1 cellular context compared by ENCODE assay signal in the genomic region with DNA sequence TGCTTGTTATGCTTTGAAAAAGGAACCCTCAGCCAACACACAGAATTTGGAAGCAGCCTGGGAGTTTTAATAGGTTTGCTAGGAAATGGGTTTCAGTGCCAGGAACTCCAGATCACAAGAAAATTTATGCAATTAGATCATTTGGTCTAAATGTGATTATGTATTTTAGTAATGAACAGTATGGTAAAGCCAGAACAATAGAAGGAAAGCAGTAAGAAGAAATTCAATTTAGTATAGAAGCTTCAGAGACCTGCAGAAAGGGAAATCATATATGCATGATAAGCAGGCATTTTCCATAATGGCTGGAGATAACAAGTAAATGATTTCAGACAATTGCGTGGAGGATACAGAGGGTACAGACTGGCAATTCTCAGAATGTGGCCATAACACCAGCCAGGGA.
TF ChIP-seq lines count a peak whose summit lies in the region.

No MANE protein-coding gene starts in this region.

TF ChIP-seq in SK-N-SH treated with all-trans-retinoic acid at 6 μM for 48 hours, 23 proteins besides CTCF, POLR2A, EP300 and RAD21 (continued from another document):
- TF ChIP-seq, protein P1, sequence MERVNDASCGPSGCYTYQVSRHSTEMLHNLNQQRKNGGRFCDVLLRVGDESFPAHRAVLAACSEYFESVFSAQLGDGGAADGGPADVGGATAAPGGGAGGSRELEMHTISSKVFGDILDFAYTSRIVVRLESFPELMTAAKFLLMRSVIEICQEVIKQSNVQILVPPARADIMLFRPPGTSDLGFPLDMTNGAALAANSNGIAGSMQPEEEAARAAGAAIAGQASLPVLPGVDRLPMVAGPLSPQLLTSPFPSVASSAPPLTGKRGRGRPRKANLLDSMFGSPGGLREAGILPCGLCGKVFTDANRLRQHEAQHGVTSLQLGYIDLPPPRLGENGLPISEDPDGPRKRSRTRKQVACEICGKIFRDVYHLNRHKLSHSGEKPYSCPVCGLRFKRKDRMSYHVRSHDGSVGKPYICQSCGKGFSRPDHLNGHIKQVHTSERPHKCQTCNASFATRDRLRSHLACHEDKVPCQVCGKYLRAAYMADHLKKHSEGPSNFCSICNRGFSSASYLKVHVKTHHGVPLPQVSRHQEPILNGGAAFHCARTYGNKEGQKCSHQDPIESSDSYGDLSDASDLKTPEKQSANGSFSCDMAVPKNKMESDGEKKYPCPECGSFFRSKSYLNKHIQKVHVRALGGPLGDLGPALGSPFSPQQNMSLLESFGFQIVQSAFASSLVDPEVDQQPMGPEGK (CRISPR knock-in tag; IDR thresholded peaks at IDR 0.05; ENCODE audit: borderline replicate concordance) = no peak
- TF ChIP-seq ZC3H10 (CRISPR knock-in tag; IDR thresholded peaks at IDR 0.05) (no peak), ZFP30 (CRISPR knock-in tag; IDR thresholded peaks at IDR 0.05) (peak; percentile 59; the same call in 1 of the 2 replicates), ARNTL (CRISPR knock-in tag; IDR thresholded peaks at IDR 0.05; ENCODE audit: borderline replicate concordance, low read depth) (no peak)
- TF ChIP-seq, protein P2, sequence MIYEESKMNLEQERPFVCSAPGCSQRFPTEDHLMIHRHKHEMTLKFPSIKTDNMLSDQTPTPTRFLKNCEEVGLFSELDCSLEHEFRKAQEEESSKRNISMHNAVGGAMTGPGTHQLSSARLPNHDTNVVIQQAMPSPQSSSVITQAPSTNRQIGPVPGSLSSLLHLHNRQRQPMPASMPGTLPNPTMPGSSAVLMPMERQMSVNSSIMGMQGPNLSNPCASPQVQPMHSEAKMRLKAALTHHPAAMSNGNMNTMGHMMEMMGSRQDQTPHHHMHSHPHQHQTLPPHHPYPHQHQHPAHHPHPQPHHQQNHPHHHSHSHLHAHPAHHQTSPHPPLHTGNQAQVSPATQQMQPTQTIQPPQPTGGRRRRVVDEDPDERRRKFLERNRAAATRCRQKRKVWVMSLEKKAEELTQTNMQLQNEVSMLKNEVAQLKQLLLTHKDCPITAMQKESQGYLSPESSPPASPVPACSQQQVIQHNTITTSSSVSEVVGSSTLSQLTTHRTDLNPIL (CRISPR knock-in tag; IDR thresholded peaks at IDR 0.05; ENCODE audit: low read depth) = no peak
